Comparison of ENCODE assay signal across 18 cellular contexts in genomic region chr10:101260764-101261341, GRCh38. TPM values are rescaled to one million over a fixed set of nuclear protein-coding genes. Genes with fewer than 3 reads are reported as not detected.
DNase-seq lines count a peak whose midpoint lies in the region; ATAC-seq and TF ChIP-seq lines count a peak whose summit lies in the region.
"Had no signal": no experiment of that assay in that cellular context is flagged by ENCODE, and none has a peak within 500 bp of the region (broad histone marks: within the 10 kb centered on the region; RNA-seq: fewer than 3 reads in every experiment).

No MANE protein-coding gene starts in this region.

- no peak overlapping the region for H3K4me3 ChIP-seq in uterus
- H3K4me3 ChIP-seq: BLaER1, GM23248 had no signal

- no peak overlapping the region for H3K27ac Mint-ChIP-seq in WTC11
- H3K27ac Mint-ChIP-seq in activated CD4-positive, alpha-beta memory T cell treated with anti-CD3 and anti-CD28 coated beads, Interleukin-2, amount 10 ng/mL, durations not matched to agents 7 days and 5 days, result no peak overlapping the region

- H3K4me1 ChIP-seq in uterus, result no peaks in the 10 kb centered on the region
- H3K4me1 ChIP-seq: BLaER1 had no signal

- no peaks in the 10 kb centered on the region for H3K36me3 ChIP-seq in uterus
- H3K36me3 ChIP-seq: BLaER1 had no signal

- H3K27me3 ChIP-seq in uterus, result no peaks in the 10 kb centered on the region
- H3K27me3 ChIP-seq: BLaER1 had no signal

- no peaks in the 10 kb centered on the region for H3K36me3 Mint-ChIP-seq in WTC11
- H3K36me3 Mint-ChIP-seq in activated CD4-positive, alpha-beta memory T cell treated with anti-CD3 and anti-CD28 coated beads, Interleukin-2, amount 10 ng/mL, durations not matched to agents 7 days and 5 days (ENCODE audit: low read depth), result no peaks in the 10 kb centered on the region

- peaks cover 18% of the 10 kb centered on the region for H3K27me3 Mint-ChIP-seq in WTC11 (ENCODE audit: low read depth)
- H3K27me3 Mint-ChIP-seq in activated CD4-positive, alpha-beta memory T cell treated with anti-CD3 and anti-CD28 coated beads, Interleukin-2, amount 10 ng/mL, durations not matched to agents 7 days and 5 days, result peaks cover 27% of the 10 kb centered on the region

- H3K4me1 Mint-ChIP-seq in WTC11, result peaks cover 38% of the 10 kb centered on the region
- no peaks in the 10 kb centered on the region for H3K4me1 Mint-ChIP-seq in activated CD4-positive, alpha-beta memory T cell treated with anti-CD3 and anti-CD28 coated beads, Interleukin-2, amount 10 ng/mL, durations not matched to agents 7 days and 5 days

- TF ChIP-seq POLR2A in uterus (IDR thresholded peaks at IDR 0.05), result no peak

- ATAC-seq in WTC11 (peak; percentile 61), left lobe of liver (no peak)

- TF ChIP-seq CTCF in WTC11 (IDR thresholded peaks at IDR 0.05) (no peak), uterus (IDR thresholded peaks at IDR 0.05) (no peak)

- DNase-seq in CMK (ENCODE audit: low read depth) (peak; percentile 52), HEK293T (ENCODE audit: extremely low spot score) (peak; percentile 42), WTC11 (ENCODE audit: low spot score) (peak; percentile 64), iPS-NIHi7 (ENCODE audit: extremely low spot score) (peak; percentile 63), NCI-H69 (lab: John Stamatoyannopoulos, UW) (no peak), left lobe of liver (ENCODE audit: low spot score) (no peak), uterus (no peak)
- no peak for DNase-seq in activated CD4-positive, alpha-beta memory T cell treated with anti-CD3 and anti-CD28 coated beads, Interleukin-2, amount 10 ng/mL, durations not matched to agents 7 days and 5 days
- DNase-seq: DMS 273 treated with DMSO at 0.1 percent for 48 hours; GM23248; NCI-H187; NCI-H226; NCI-H526 treated with DMSO at 0.1 percent for 48 hours; NK-92 treated with Interleukin-12 subunit alpha and Interleukin-12 subunit beta, amount 100 ng/mL, for 24 hours; SHP77 treated with DMSO at 0.1 percent for 48 hours had no signal

- peak overlapping the region; percentile 48 for H3K4me3 Mint-ChIP-seq in WTC11
- H3K4me3 Mint-ChIP-seq in activated CD4-positive, alpha-beta memory T cell treated with anti-CD3 and anti-CD28 coated beads, Interleukin-2, amount 10 ng/mL, durations not matched to agents 7 days and 5 days, result no peak overlapping the region

- no peaks in the 10 kb centered on the region for H3K9me3 ChIP-seq in uterus

- POLR2A ChIA-PET in HEK293T (lab: Yijun Ruan, JAX), result interaction anchor here (1.1 to 1.8 kb wide), 2 partner anchors 10 to 31 kb away, joined by 3 to 4 read pairs; no protein-coding TSS in a partner anchor
- POLR2A ChIA-PET in WTC11 (lab: Charles Lee), result interaction anchor here (0.6 to 1.2 kb wide), 2 partner anchors 10 to 792 kb away, joined by 3 read pairs; no protein-coding TSS in a partner anchor
- POLR2A ChIA-PET in activated CD4-positive, alpha-beta memory T cell treated with anti-CD3 and anti-CD28 coated beads, Interleukin-2, amount 10 ng/mL, durations not matched to agents 7 days and 5 days (lab: Charles Lee), result no interaction called here

- peaks cover 5% of the 10 kb centered on the region; the same call in 1 of the 2 replicates for H3K9me3 Mint-ChIP-seq in WTC11
- no peaks in the 10 kb centered on the region for H3K9me3 Mint-ChIP-seq in activated CD4-positive, alpha-beta memory T cell treated with anti-CD3 and anti-CD28 coated beads, Interleukin-2, amount 10 ng/mL, durations not matched to agents 7 days and 5 days

- intact Hi-C loops in uterus (cut with DNase I; ENCODE audit: low total_unique reads), result no loop called here

- H3K27ac ChIP-seq in uterus, result no peak overlapping the region
- H3K27ac ChIP-seq: BLaER1, GM23248 had no signal

- CTCF ChIA-PET in HEK293T (lab: Yijun Ruan, JAX) (interaction anchor here (0.8 to 1.6 kb wide), 2 partner anchors 9 to 12 kb away, joined by 3 read pairs; no protein-coding TSS in a partner anchor), WTC11 (lab: Charles Lee) (interaction anchor here (1.1 to 9.1 kb wide), 13 partner anchors 11 to 310 kb away, joined by 3 to 108 read pairs (median 5); no protein-coding TSS in a partner anchor)
- CTCF ChIA-PET in activated CD4-positive, alpha-beta memory T cell treated with anti-CD3 and anti-CD28 coated beads, Interleukin-2, amount 10 ng/mL, durations not matched to agents 7 days and 5 days (lab: Charles Lee), result no interaction called here

TF ChIP-seq in HEK293T, 16 proteins besides CTCF, POLR2A, EP300 and RAD21:
- TF ChIP-seq FOXA1 (IDR thresholded peaks at IDR 0.05) (no peak), NFRKB (IDR thresholded peaks at IDR 0.05) (no peak), LEF1 (IDR thresholded peaks at IDR 0.05; ENCODE audit: borderline replicate concordance) (no peak), FOXK2 (IDR thresholded peaks at IDR 0.05) (no peak), SUZ12 (IDR thresholded peaks at IDR 0.05) (no peak)
- TF ChIP-seq, protein P1, sequence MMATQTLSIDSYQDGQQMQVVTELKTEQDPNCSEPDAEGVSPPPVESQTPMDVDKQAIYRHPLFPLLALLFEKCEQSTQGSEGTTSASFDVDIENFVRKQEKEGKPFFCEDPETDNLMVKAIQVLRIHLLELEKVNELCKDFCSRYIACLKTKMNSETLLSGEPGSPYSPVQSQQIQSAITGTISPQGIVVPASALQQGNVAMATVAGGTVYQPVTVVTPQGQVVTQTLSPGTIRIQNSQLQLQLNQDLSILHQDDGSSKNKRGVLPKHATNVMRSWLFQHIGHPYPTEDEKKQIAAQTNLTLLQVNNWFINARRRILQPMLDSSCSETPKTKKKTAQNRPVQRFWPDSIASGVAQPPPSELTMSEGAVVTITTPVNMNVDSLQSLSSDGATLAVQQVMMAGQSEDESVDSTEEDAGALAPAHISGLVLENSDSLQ (IDR thresholded peaks at IDR 0.05), result no peak

TF ChIP-seq in WTC11, 78 proteins besides CTCF, POLR2A, EP300 and RAD21 (continues in another document):
- TF ChIP-seq FOXP4 (CRISPR knock-in tag; IDR thresholded peaks at IDR 0.05) (no peak), ELF4 (CRISPR knock-in tag; IDR thresholded peaks at IDR 0.05; ENCODE audit: low read depth) (no peak), KAT7 (CRISPR knock-in tag; IDR thresholded peaks at IDR 0.05; ENCODE audit: borderline replicate concordance) (no peak), ZBTB21 (CRISPR knock-in tag; IDR thresholded peaks at IDR 0.05; ENCODE audit: borderline replicate concordance) (no peak)
- TF ChIP-seq, protein P2, sequence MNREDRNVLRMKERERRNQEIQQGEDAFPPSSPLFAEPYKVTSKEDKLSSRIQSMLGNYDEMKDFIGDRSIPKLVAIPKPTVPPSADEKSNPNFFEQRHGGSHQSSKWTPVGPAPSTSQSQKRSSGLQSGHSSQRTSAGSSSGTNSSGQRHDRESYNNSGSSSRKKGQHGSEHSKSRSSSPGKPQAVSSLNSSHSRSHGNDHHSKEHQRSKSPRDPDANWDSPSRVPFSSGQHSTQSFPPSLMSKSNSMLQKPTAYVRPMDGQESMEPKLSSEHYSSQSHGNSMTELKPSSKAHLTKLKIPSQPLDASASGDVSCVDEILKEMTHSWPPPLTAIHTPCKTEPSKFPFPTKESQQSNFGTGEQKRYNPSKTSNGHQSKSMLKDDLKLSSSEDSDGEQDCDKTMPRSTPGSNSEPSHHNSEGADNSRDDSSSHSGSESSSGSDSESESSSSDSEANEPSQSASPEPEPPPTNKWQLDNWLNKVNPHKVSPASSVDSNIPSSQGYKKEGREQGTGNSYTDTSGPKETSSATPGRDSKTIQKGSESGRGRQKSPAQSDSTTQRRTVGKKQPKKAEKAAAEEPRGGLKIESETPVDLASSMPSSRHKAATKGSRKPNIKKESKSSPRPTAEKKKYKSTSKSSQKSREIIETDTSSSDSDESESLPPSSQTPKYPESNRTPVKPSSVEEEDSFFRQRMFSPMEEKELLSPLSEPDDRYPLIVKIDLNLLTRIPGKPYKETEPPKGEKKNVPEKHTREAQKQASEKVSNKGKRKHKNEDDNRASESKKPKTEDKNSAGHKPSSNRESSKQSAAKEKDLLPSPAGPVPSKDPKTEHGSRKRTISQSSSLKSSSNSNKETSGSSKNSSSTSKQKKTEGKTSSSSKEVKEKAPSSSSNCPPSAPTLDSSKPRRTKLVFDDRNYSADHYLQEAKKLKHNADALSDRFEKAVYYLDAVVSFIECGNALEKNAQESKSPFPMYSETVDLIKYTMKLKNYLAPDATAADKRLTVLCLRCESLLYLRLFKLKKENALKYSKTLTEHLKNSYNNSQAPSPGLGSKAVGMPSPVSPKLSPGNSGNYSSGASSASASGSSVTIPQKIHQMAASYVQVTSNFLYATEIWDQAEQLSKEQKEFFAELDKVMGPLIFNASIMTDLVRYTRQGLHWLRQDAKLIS (CRISPR knock-in tag; IDR thresholded peaks at IDR 0.05; ENCODE audit: borderline replicate concordance), result no peak

RNA-seq across cellular contexts. Expression of gene LBX1, which starts 31.6 kb away (rescaled TPM):
- not detected in 3 replicates for total RNA-seq in WTC11 (2021)
- not detected for total RNA-seq in left lobe of liver
- not detected for total RNA-seq in uterus
- total RNA-seq in activated CD4-positive, alpha-beta memory T cell treated with anti-CD3 and anti-CD28 coated beads, Interleukin-2, amount 10 ng/mL, durations not matched to agents 7 days and 5 days, result not detected
- total RNA-seq: GM23248, OCI-LY7, RPMI7951 had no signal

Comparison
In these comparisons a context has a peak if more than half of its experiments do, and no peak if none do; other contexts are left out.
1. DNase-seq: peak in CMK (single experiment), HEK293T (single experiment), WTC11 (single experiment) and iPS-NIHi7 (single experiment); none in NCI-H69 (single experiment), left lobe of liver (single experiment), uterus (0 of 2) and activated CD4-positive, alpha-beta memory T cell treated with anti-CD3 and anti-CD28 coated beads, Interleukin-2, amount 10 ng/mL, durations not matched to agents 7 days and 5 days (single experiment).